Comparison of ENCODE assay signal across 1 cellular context in the genomic region with DNA sequence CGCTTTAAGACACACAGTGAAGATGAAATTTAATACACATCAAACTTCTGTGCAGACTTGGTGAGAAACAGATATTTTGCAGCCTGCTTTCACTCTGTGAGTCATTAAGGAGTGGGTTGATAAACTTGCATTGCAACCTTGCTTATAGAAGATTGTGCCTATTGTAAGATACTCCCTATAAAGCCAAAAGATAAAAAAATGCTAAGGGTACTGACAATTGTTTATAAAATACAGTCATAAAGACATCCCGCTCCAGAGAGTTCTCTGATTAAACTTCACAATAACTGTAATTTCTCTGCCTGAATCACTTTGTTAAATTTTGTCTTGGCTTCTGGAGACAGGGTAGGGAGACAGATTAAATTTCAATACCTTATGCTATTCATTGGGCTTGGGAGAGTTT.
TF ChIP-seq lines count a peak whose summit lies in the region.

No MANE protein-coding gene starts in this region.

TF ChIP-seq in GM23338, 12 proteins besides CTCF, POLR2A, EP300 and RAD21 (continued from another document):
- TF ChIP-seq, protein P1, sequence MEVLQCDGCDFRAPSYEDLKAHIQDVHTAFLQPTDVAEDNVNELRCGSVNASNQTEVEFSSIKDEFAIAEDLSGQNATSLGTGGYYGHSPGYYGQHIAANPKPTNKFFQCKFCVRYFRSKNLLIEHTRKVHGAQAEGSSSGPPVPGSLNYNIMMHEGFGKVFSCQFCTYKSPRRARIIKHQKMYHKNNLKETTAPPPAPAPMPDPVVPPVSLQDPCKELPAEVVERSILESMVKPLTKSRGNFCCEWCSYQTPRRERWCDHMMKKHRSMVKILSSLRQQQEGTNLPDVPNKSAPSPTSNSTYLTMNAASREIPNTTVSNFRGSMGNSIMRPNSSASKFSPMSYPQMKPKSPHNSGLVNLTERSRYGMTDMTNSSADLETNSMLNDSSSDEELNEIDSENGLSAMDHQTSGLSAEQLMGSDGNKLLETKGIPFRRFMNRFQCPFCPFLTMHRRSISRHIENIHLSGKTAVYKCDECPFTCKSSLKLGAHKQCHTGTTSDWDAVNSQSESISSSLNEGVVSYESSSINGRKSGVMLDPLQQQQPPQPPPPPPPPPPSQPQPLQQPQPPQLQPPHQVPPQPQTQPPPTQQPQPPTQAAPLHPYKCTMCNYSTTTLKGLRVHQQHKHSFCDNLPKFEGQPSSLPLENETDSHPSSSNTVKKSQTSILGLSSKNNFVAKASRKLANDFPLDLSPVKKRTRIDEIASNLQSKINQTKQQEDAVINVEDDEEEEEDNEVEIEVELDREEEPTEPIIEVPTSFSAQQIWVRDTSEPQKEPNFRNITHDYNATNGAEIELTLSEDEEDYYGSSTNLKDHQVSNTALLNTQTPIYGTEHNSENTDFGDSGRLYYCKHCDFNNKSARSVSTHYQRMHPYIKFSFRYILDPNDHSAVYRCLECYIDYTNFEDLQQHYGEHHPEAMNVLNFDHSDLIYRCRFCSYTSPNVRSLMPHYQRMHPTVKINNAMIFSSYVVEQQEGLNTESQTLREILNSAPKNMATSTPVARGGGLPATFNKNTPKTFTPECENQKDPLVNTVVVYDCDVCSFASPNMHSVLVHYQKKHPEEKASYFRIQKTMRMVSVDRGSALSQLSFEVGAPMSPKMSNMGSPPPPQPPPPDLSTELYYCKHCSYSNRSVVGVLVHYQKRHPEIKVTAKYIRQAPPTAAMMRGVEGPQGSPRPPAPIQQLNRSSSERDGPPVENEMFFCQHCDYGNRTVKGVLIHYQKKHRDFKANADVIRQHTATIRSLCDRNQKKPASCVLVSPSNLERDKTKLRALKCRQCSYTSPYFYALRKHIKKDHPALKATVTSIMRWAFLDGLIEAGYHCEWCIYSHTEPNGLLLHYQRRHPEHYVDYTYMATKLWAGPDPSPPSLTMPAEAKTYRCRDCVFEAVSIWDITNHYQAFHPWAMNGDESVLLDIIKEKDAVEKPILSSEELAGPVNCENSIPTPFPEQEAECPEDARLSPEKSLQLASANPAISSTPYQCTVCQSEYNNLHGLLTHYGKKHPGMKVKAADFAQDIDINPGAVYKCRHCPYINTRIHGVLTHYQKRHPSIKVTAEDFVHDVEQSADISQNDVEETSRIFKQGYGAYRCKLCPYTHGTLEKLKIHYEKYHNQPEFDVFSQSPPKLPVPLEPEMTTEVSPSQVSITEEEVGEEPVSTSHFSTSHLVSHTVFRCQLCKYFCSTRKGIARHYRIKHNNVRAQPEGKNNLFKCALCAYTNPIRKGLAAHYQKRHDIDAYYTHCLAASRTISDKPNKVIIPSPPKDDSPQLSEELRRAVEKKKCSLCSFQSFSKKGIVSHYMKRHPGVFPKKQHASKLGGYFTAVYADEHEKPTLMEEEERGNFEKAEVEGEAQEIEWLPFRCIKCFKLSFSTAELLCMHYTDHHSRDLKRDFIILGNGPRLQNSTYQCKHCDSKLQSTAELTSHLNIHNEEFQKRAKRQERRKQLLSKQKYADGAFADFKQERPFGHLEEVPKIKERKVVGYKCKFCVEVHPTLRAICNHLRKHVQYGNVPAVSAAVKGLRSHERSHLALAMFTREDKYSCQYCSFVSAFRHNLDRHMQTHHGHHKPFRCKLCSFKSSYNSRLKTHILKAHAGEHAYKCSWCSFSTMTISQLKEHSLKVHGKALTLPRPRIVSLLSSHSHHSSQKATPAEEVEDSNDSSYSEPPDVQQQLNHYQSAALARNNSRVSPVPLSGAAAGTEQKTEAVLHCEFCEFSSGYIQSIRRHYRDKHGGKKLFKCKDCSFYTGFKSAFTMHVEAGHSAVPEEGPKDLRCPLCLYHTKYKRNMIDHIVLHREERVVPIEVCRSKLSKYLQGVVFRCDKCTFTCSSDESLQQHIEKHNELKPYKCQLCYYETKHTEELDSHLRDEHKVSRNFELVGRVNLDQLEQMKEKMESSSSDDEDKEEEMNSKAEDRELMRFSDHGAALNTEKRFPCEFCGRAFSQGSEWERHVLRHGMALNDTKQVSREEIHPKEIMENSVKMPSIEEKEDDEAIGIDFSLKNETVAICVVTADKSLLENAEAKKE (CRISPR knock-in tag; IDR thresholded peaks at IDR 0.05) = no peak
